Comparison of ENCODE assay signal across 8 cellular contexts in the genomic region with DNA sequence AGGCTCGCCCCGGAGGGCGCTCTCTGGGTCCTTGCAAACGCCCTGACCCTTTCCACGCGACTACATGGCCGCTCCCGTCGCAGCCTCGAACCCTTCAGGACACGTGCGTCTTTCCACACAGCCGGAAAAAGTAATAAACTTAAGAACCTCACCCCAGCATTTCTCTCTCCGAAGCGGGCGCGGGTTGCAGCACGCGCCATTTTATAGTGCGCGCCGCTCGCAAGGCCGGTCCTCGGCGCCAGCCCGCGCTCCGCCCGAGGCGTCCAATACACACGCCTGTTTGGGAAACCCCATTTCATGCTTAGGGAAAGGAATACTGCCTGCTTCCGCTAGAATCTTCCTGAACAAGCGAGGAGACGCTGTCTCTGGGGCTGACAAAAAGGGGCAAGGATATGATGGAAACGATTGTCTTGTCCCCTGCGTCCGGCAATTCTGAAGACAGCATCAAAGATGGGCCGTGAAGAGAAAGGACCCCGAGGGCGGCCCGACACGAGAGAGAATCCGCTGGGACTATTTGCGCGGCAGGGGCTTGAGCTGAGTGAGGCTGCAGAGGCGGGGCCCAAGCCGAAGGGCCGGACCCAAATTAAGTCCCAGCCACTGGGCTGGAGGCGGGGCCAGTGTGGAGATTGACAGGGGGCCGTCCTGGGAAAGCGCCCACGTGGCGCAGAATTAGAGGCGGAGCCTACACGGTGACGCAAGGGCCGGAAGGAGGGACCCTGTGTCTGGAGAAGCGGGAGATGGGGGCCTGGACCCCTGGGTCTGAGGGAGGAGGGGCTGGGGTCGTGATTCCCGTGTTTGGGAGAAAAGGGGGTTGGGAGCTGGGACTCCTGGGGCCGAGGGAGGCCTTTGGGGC. TPM values are rescaled to one million over a fixed set of nuclear protein-coding genes. Genes with fewer than 3 reads are reported as not detected.
DNase-seq lines count a peak whose midpoint lies in the region; ATAC-seq and TF ChIP-seq lines count a peak whose summit lies in the region.

No MANE protein-coding gene starts in this region.

- H3K4me3 ChIP-seq in esophagus (ENCODE audit: low read depth in 1 of 2, low read length in 2 of 2) (peak overlapping the region; percentile 73 to 81), mucosa of stomach (ENCODE audit: low read length) (peak overlapping the region; percentile 61)

- H3K9ac ChIP-seq in mucosa of stomach (ENCODE audit: low read length) = peak overlapping the region; percentile 91

- H3K4me1 ChIP-seq in esophagus (ENCODE audit: control insufficient read depth in 2 of 2, insufficient read depth in 2 of 2, low read length in 1 of 2) (peaks cover 0 to 2% of the 10 kb centered on the region in 2 donors), mucosa of stomach (ENCODE audit: control insufficient read depth, insufficient read depth, low read length) (peaks cover 5% of the 10 kb centered on the region)

- H3K9me3 ChIP-seq in esophagus (ENCODE audit: control insufficient read depth in 2 of 2, insufficient read depth in 1 of 2, low read depth in 1 of 2, low read length in 1 of 2) = no peaks in the 10 kb centered on the region
- no peaks in the 10 kb centered on the region for H3K9me3 ChIP-seq in mucosa of stomach (ENCODE audit: control insufficient read depth, low read length)

- ATAC-seq in GM21737 (IDR thresholded peaks at IDR 0.05; ENCODE audit: unreplicated experiment) = peak; percentile 91

- H3K27me3 ChIP-seq in esophagus (ENCODE audit: control insufficient read depth in 1 of 2, insufficient read depth in 2 of 2, low read length in 2 of 2) (no peaks in the 10 kb centered on the region), mucosa of stomach (ENCODE audit: control insufficient read depth, insufficient read depth, low read length) (no peaks in the 10 kb centered on the region)

- WGBS in esophagus, 2 donors = 1% methylated on average over 62 of the region's 62 CpGs

- DNase-seq in DMS53 treated with DMSO at 0.1 percent for 48 hours (lab: John Stamatoyannopoulos, UW; ENCODE audit: unreplicated experiment) = peak; percentile 94
- DNase-seq in KG1 (lab: John Stamatoyannopoulos, UW) = peak; percentile 98
- DNase-seq in activated T-cell treated with anti-CD3 and anti-CD28 coated beads, Interleukin-2, amount 50 U/mL, for 48 hours = peak; percentile 99
- DNase-seq in stimulated activated CD8-positive, alpha-beta memory T cell treated with anti-CD3 and anti-CD28 coated beads, Interleukin-4, amount 100 ng/mL, for 48 hours = peak; percentile 99

- peaks cover 0 to 7% of the 10 kb centered on the region in 2 donors for H3K36me3 ChIP-seq in esophagus (ENCODE audit: control insufficient read depth in 2 of 2, insufficient read depth in 2 of 2, low read length in 1 of 2)
- no peaks in the 10 kb centered on the region for H3K36me3 ChIP-seq in mucosa of stomach (ENCODE audit: control insufficient read depth, insufficient read depth, low read length)

- peak overlapping the region; percentile 98 for H3K27ac ChIP-seq in esophagus (ENCODE audit: low read depth in 2 of 2, low read length in 1 of 2)

TF ChIP-seq in PFSK-1, 5 proteins besides CTCF, POLR2A, EP300 and RAD21:
- TF ChIP-seq SIN3A (IDR thresholded peaks at IDR 0.05; ENCODE audit: borderline replicate concordance, insufficient read depth, low read length) (peak; percentile 67; the same call in 1 of the 2 replicates), POLR2AphosphoS5 (IDR thresholded peaks at IDR 0.05; ENCODE audit: low read depth, low read length) (peak; percentile 97), TAF1 (IDR thresholded peaks at IDR 0.05; ENCODE audit: borderline replicate concordance, insufficient read depth, low read length) (peak; percentile 95)
- TF ChIP-seq, protein P1, sequence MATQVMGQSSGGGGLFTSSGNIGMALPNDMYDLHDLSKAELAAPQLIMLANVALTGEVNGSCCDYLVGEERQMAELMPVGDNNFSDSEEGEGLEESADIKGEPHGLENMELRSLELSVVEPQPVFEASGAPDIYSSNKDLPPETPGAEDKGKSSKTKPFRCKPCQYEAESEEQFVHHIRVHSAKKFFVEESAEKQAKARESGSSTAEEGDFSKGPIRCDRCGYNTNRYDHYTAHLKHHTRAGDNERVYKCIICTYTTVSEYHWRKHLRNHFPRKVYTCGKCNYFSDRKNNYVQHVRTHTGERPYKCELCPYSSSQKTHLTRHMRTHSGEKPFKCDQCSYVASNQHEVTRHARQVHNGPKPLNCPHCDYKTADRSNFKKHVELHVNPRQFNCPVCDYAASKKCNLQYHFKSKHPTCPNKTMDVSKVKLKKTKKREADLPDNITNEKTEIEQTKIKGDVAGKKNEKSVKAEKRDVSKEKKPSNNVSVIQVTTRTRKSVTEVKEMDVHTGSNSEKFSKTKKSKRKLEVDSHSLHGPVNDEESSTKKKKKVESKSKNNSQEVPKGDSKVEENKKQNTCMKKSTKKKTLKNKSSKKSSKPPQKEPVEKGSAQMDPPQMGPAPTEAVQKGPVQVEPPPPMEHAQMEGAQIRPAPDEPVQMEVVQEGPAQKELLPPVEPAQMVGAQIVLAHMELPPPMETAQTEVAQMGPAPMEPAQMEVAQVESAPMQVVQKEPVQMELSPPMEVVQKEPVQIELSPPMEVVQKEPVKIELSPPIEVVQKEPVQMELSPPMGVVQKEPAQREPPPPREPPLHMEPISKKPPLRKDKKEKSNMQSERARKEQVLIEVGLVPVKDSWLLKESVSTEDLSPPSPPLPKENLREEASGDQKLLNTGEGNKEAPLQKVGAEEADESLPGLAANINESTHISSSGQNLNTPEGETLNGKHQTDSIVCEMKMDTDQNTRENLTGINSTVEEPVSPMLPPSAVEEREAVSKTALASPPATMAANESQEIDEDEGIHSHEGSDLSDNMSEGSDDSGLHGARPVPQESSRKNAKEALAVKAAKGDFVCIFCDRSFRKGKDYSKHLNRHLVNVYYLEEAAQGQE (IDR thresholded peaks at IDR 0.05; ENCODE audit: insufficient read depth in 1 of 2, low read depth in 2 of 2, low read length in 2 of 2) = no peak
TF ChIP-seq in PFSK-1: peak in this region for 3.

RNA-seq across cellular contexts. Expression of gene ACP4, which starts 14.4 kb away (rescaled TPM):
- polyA plus RNA-seq in PFSK-1 (2012; ENCODE audit: insufficient read length, low read depth) = 0.55 TPM
- not detected for polyA plus RNA-seq in esophagus

RNA-seq across cellular contexts. Expression of gene KLK1, which starts 18.9 kb away (rescaled TPM):
- polyA plus RNA-seq in PFSK-1 (2012; ENCODE audit: insufficient read length, low read depth) = 0.87 TPM
- 1 to 10 TPM; 2.0 to 2.8 TPM for polyA plus RNA-seq in esophagus

RNA-seq across cellular contexts. Expression of gene KLK15, which starts 28.7 kb away (rescaled TPM):
- polyA plus RNA-seq in PFSK-1 (2012; ENCODE audit: insufficient read length, low read depth) = not detected
- not detected for polyA plus RNA-seq in esophagus

RNA-seq across cellular contexts. Expression of gene GPR32, which starts 34.4 kb away (rescaled TPM):
- polyA plus RNA-seq in PFSK-1 (2012; ENCODE audit: insufficient read length, low read depth) = not detected
- polyA plus RNA-seq in esophagus = not detected

RNA-seq across cellular contexts. Expression of gene KLK3, which starts 50.1 kb away (rescaled TPM):
- not detected for polyA plus RNA-seq in PFSK-1 (2012; ENCODE audit: insufficient read length, low read depth)
- not detected for polyA plus RNA-seq in esophagus

Comparison
In these comparisons a context has a peak if more than half of its experiments do, and no peak if none do; other contexts are left out.
1. Peak in every context shown above with its lines: DNase-seq, ATAC-seq, H3K4me3 ChIP-seq and H3K27ac ChIP-seq.